10 cellular contexts compared by ENCODE assay signal in genomic region chr22:32649515-32650200, GRCh38.
DNase-seq lines count a peak whose midpoint lies in the region; ATAC-seq and TF ChIP-seq lines count a peak whose summit lies in the region.
"Had no signal": no experiment of that assay in that cellular context is flagged by ENCODE, and none has a peak within 500 bp of the region (broad histone marks: within the 10 kb centered on the region; RNA-seq: fewer than 3 reads in every experiment).

No MANE protein-coding gene starts in this region.

- H3K4me1 Mint-ChIP-seq in CD4-positive, CD25-positive, alpha-beta regulatory T cell = peaks cover 0 to 31% (median 7%) of the 10 kb centered on the region in 4 donors

- H3K9me3 ChIP-seq in CD4-positive, CD25-positive, alpha-beta regulatory T cell (ENCODE audit: control insufficient read depth in 2 of 2, low read length in 2 of 2) = no peaks in the 10 kb centered on the region
- H3K9me3 ChIP-seq in esophagus squamous epithelium (peaks cover 0 to 10% (median 0%) of the 10 kb centered on the region in 3 donors), gastrocnemius medialis (no peaks in the 10 kb centered on the region), WERI-Rb-1 (ENCODE audit: severe bottlenecking) (no peaks in the 10 kb centered on the region)
- H3K9me3 ChIP-seq: neutrophil had no signal

- in situ Hi-C loops in gastrocnemius medialis (cut with MboI; ENCODE audit: low sequenced_read_pairs in 4 of 4) = loop anchor here (10.0 to 25.0 kb wide), 2 partner anchors 335 to 338 kb away; no protein-coding TSS in a partner anchor

- no peak overlapping the region for H3K4me3 ChIP-seq in CD4-positive, CD25-positive, alpha-beta regulatory T cell (ENCODE audit: low read depth, low read length)
- H3K4me3 ChIP-seq in esophagus squamous epithelium (no peak overlapping the region), gastrocnemius medialis (no peak overlapping the region), WERI-Rb-1 (ENCODE audit: low read depth, low read length) (no peak overlapping the region)

- intact Hi-C loops in esophagus squamous epithelium (cut with DNase I) (loop anchor here (10.0 kb wide), 1 partner anchor 345 kb away; no protein-coding TSS in a partner anchor), gastrocnemius medialis (cut with DNase I; ENCODE audit: low total_unique reads) (no loop called here)

- no peak overlapping the region for H3K4me3 Mint-ChIP-seq in CD4-positive, CD25-positive, alpha-beta regulatory T cell

- TF ChIP-seq POLR2A in esophagus squamous epithelium (IDR thresholded peaks at IDR 0.05) = no peak
- no peak for TF ChIP-seq POLR2A in gastrocnemius medialis (IDR thresholded peaks at IDR 0.05)

- 51 to 71% methylated on average over 8 to 10 of the region's 10 CpGs for WGBS in esophagus squamous epithelium, 2 donors

- H3K36me3 Mint-ChIP-seq in CD4-positive, CD25-positive, alpha-beta regulatory T cell = no peaks in the 10 kb centered on the region

- H3K27ac Mint-ChIP-seq in CD4-positive, CD25-positive, alpha-beta regulatory T cell = peak overlapping the region in 2 of 3 donors; percentile 25 to 83

- H3K4me1 ChIP-seq in CD4-positive, CD25-positive, alpha-beta regulatory T cell (ENCODE audit: control insufficient read depth, insufficient read depth, low read length, poor library complexity, severe bottlenecking) = peaks cover 4% of the 10 kb centered on the region
- H3K4me1 ChIP-seq in esophagus squamous epithelium (peaks cover 1 to 4% (median 4%) of the 10 kb centered on the region in 3 donors), gastrocnemius medialis (no peaks in the 10 kb centered on the region)

- peaks cover 5% of the 10 kb centered on the region for H3K27me3 Mint-ChIP-seq in CD4-positive, CD25-positive, alpha-beta regulatory T cell

- H3K9me3 Mint-ChIP-seq in CD4-positive, CD25-positive, alpha-beta regulatory T cell = peaks cover 0 to 5% (median 0%) of the 10 kb centered on the region in 7 donors

- no peaks in the 10 kb centered on the region for H3K27me3 ChIP-seq in CD4-positive, CD25-positive, alpha-beta regulatory T cell (ENCODE audit: control insufficient read depth, insufficient read depth, low read length)
- H3K27me3 ChIP-seq in esophagus squamous epithelium = no peaks in the 10 kb centered on the region
- H3K27me3 ChIP-seq in gastrocnemius medialis = no peaks in the 10 kb centered on the region
- H3K27me3 ChIP-seq in WERI-Rb-1 (ENCODE audit: insufficient read depth, low read depth, severe bottlenecking) = no peaks in the 10 kb centered on the region
- H3K27me3 ChIP-seq: neutrophil had no signal

- no peak for ATAC-seq in CD4-positive, CD25-positive, alpha-beta regulatory T cell (ENCODE audit: low read depth in 2 of 2)
- ATAC-seq in gastrocnemius medialis (peak; percentile 55 to 71), HG03571 (IDR thresholded peaks at IDR 0.05; ENCODE audit: unreplicated experiment) (no peak)

- DNase-seq in CD4-positive, CD25-positive, alpha-beta regulatory T cell = no peak
- DNase-seq in M059J (ENCODE audit: low read depth) (peak; percentile 87), esophagus squamous epithelium (lab: John Stamatoyannopoulos, UW) (no peak), gastrocnemius medialis (peak; percentile 4 to 59), WERI-Rb-1 (no peak), dedifferentiated amniotic fluid mesenchymal stem cell (ENCODE audit: extremely low spot score) (no peak)
- no peak for DNase-seq in stimulated activated naive CD4-positive, alpha-beta T cell treated with Interleukin-2 at 50 U/mL for 16 hours (lab: John Stamatoyannopoulos, UW)
- DNase-seq: HCEC 1CT had no signal

- H3K27ac ChIP-seq in CD4-positive, CD25-positive, alpha-beta regulatory T cell (ENCODE audit: insufficient read depth, low read length, poor library complexity, severe bottlenecking) = no peak overlapping the region
- H3K27ac ChIP-seq in esophagus squamous epithelium (peak overlapping the region; percentile 8 to 78 (median 56)), gastrocnemius medialis (peak overlapping the region; percentile 8 to 53 (median 30)), WERI-Rb-1 (no peak overlapping the region)
- H3K27ac ChIP-seq: neutrophil had no signal

- TF ChIP-seq CTCF in esophagus squamous epithelium (IDR thresholded peaks at IDR 0.05) (no peak), gastrocnemius medialis (IDR thresholded peaks at IDR 0.05 in 4 of 5, conservative IDR thresholded peaks at IDR 0.05 in 1 of 5) (no peak), WERI-Rb-1 (IDR thresholded peaks at IDR 0.05; ENCODE audit: low read depth, low read length) (no peak)

- H3K36me3 ChIP-seq in CD4-positive, CD25-positive, alpha-beta regulatory T cell (ENCODE audit: control insufficient read depth, insufficient read depth, low read length) = no peaks in the 10 kb centered on the region
- H3K36me3 ChIP-seq in esophagus squamous epithelium (no peaks in the 10 kb centered on the region), gastrocnemius medialis (no peaks in the 10 kb centered on the region), WERI-Rb-1 (no peaks in the 10 kb centered on the region)
- H3K36me3 ChIP-seq: neutrophil had no signal

Comparison
In these comparisons a context has a peak if more than half of its experiments do, and no peak if none do; other contexts are left out.
1. ATAC-seq: peak in gastrocnemius medialis (2 of 2); none in CD4-positive, CD25-positive, alpha-beta regulatory T cell (0 of 2) and HG03571 (single experiment).
2. DNase-seq: peak in M059J (single experiment) and gastrocnemius medialis (2 of 2); none in CD4-positive, CD25-positive, alpha-beta regulatory T cell (0 of 3), esophagus squamous epithelium (single experiment), WERI-Rb-1 (single experiment), dedifferentiated amniotic fluid mesenchymal stem cell (single experiment) and stimulated activated naive CD4-positive, alpha-beta T cell treated with Interleukin-2 at 50 U/mL for 16 hours (single experiment).
3. H3K27ac ChIP-seq: peak in esophagus squamous epithelium (4 of 4) and gastrocnemius medialis (4 of 4); none in CD4-positive, CD25-positive, alpha-beta regulatory T cell (single experiment) and WERI-Rb-1 (single experiment).